Comparison of ENCODE assay signal across 21 cellular contexts in genomic region chr3:107753988-107754387, GRCh38.
"Had no signal": no experiment of that assay in that cellular context is flagged by ENCODE, and none has a peak within 500 bp of the region (broad histone marks: within the 10 kb centered on the region; RNA-seq: fewer than 3 reads in every experiment).

No MANE protein-coding gene starts in this region.

- H3K27me3 Mint-ChIP-seq: activated CD4-positive, alpha-beta memory T cell treated with anti-CD3 and anti-CD28 coated beads for 36 hours; activated CD4-positive, alpha-beta T cell treated with anti-CD3 and anti-CD28 coated beads, Interleukin-2, amount 10 ng/mL, durations not matched to agents 24 days and 14 days; activated naive CD4-positive, alpha-beta T cell treated with anti-CD3 and anti-CD28 coated beads, Interleukin-2, amount 10 ng/mL, durations not matched to agents 7 days and 5 days; central memory CD8-positive, alpha-beta T cell; dendritic cell treated with granulocyte-macrophage colony-stimulating factor and Interleukin-4, amounts not matched to agents 40 ng/mL and 50 ng/mL, for 4 days; naive thymus-derived CD4-positive, alpha-beta T cell; stimulated activated naive B cell treated with anti-CD40 and anti-IgM and Interleukin-4, amounts not matched to agents 10 μg/mL and 1 μg/mL and 100 μg/mL, for 72 hours; type B pancreatic cell had no signal

- H3K9ac ChIP-seq: parathyroid adenoma had no signal

- H3K27ac ChIP-seq: epithelial cell of prostate, esophagus squamous epithelium, parathyroid adenoma, thoracic aorta, uterus, VCaP had no signal

- H3K4me3 ChIP-seq: esophagus squamous epithelium, thoracic aorta, uterus had no signal

- H3K27ac Mint-ChIP-seq: activated CD4-positive, alpha-beta memory T cell treated with anti-CD3 and anti-CD28 coated beads for 36 hours; activated CD4-positive, alpha-beta T cell treated with anti-CD3 and anti-CD28 coated beads, Interleukin-2, amount 10 ng/mL, durations not matched to agents 24 days and 14 days; activated naive CD4-positive, alpha-beta T cell treated with anti-CD3 and anti-CD28 coated beads, Interleukin-2, amount 10 ng/mL, durations not matched to agents 7 days and 5 days; dendritic cell treated with granulocyte-macrophage colony-stimulating factor and Interleukin-4, amounts not matched to agents 40 ng/mL and 50 ng/mL, for 4 days; stimulated activated naive B cell treated with anti-CD40 and anti-IgM and Interleukin-4, amounts not matched to agents 10 μg/mL and 1 μg/mL and 100 μg/mL, for 72 hours; T-helper 1 cell treated with Interleukin-12 subunit alpha and Interleukin-12 subunit beta and Interleukin-4 antibody, amounts not matched to agents 30 μg/mL and 1 μg/mL, for 36 hours; type B pancreatic cell had no signal

- H3K36me3 ChIP-seq: thoracic aorta, uterus had no signal

- H3K9me3 ChIP-seq: esophagus squamous epithelium, thoracic aorta, uterus had no signal

- H3K9me3 Mint-ChIP-seq: activated CD4-positive, alpha-beta memory T cell treated with anti-CD3 and anti-CD28 coated beads for 36 hours; activated CD4-positive, alpha-beta T cell treated with anti-CD3 and anti-CD28 coated beads, Interleukin-2, amount 10 ng/mL, durations not matched to agents 24 days and 14 days; activated naive CD4-positive, alpha-beta T cell treated with anti-CD3 and anti-CD28 coated beads, Interleukin-2, amount 10 ng/mL, durations not matched to agents 7 days and 5 days; central memory CD8-positive, alpha-beta T cell; dendritic cell treated with granulocyte-macrophage colony-stimulating factor and Interleukin-4, amounts not matched to agents 40 ng/mL and 50 ng/mL, for 4 days; naive thymus-derived CD4-positive, alpha-beta T cell; stimulated activated naive B cell treated with anti-CD40 and anti-IgM and Interleukin-4, amounts not matched to agents 10 μg/mL and 1 μg/mL and 100 μg/mL, for 72 hours; T-helper 1 cell treated with Interleukin-12 subunit alpha and Interleukin-12 subunit beta and Interleukin-4 antibody, amounts not matched to agents 30 μg/mL and 1 μg/mL, for 36 hours; type B pancreatic cell had no signal

- DNase-seq: activated CD8-positive, alpha-beta memory T cell treated with anti-CD3 and anti-CD28 coated beads, Interleukin-2, amount 50 U/mL, for 4 hours; activated gamma-delta T cell; activated T-cell treated with anti-CD3 and anti-CD28 coated beads, Interleukin-2, amount 50 U/mL, for 1 hour; amniotic stem cell; effector CD4-positive, alpha-beta T cell; esophagus squamous epithelium; T-helper 9 cell had no signal

- H3K27me3 ChIP-seq: esophagus squamous epithelium, uterus had no signal

- H3K4me1 ChIP-seq: esophagus squamous epithelium, parathyroid adenoma, uterus had no signal

- H3K4me3 Mint-ChIP-seq: activated CD4-positive, alpha-beta memory T cell treated with anti-CD3 and anti-CD28 coated beads for 36 hours; activated CD4-positive, alpha-beta T cell treated with anti-CD3 and anti-CD28 coated beads, Interleukin-2, amount 10 ng/mL, durations not matched to agents 24 days and 14 days; activated naive CD4-positive, alpha-beta T cell treated with anti-CD3 and anti-CD28 coated beads, Interleukin-2, amount 10 ng/mL, durations not matched to agents 7 days and 5 days; central memory CD8-positive, alpha-beta T cell; dendritic cell treated with granulocyte-macrophage colony-stimulating factor and Interleukin-4, amounts not matched to agents 40 ng/mL and 50 ng/mL, for 4 days; naive thymus-derived CD4-positive, alpha-beta T cell; stimulated activated naive B cell treated with anti-CD40 and anti-IgM and Interleukin-4, amounts not matched to agents 10 μg/mL and 1 μg/mL and 100 μg/mL, for 72 hours; T-helper 1 cell treated with Interleukin-12 subunit alpha and Interleukin-12 subunit beta and Interleukin-4 antibody, amounts not matched to agents 30 μg/mL and 1 μg/mL, for 36 hours; type B pancreatic cell had no signal

- H3K4me1 Mint-ChIP-seq: activated CD4-positive, alpha-beta T cell treated with anti-CD3 and anti-CD28 coated beads, Interleukin-2, amount 10 ng/mL, durations not matched to agents 24 days and 14 days; activated naive CD4-positive, alpha-beta T cell treated with anti-CD3 and anti-CD28 coated beads, Interleukin-2, amount 10 ng/mL, durations not matched to agents 7 days and 5 days; stimulated activated naive B cell treated with anti-CD40 and anti-IgM and Interleukin-4, amounts not matched to agents 10 μg/mL and 1 μg/mL and 100 μg/mL, for 72 hours had no signal
